ENCODE assay signal across 1 cellular context in the genomic region with DNA sequence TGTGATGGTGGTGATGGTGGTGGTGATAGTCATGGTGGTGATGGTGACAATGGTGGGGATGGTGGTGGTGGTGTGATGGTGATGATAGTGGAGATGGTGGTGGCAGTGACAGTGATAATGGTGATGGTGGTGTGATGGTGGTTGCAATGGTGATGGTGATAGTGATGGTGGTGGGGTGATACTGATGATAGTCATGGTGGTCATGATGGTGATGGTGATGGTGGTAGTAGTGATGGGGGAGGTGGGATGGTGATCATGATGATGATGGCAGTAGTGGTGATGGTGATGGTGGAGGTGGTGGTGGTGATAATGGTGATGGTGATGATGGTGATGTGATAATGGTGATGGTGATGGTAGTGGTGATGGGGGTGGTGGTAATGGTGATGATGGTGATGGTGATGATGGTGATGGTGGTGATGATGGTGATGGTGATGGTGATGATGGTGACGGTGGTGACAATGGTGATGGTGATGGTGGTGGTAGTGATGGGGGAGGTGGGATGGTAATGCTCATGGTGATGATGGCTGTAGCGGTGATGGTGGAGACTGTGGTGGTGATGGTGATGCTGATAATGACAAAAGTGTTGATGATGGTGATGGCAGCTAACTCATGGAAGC.
TF ChIP-seq lines count a peak whose summit lies in the region.

No MANE protein-coding gene starts in this region.

TF ChIP-seq in IMR-90, 13 proteins besides CTCF, POLR2A, EP300 and RAD21 (continued from another document):
- TF ChIP-seq FOS (IDR thresholded peaks at IDR 0.05; ENCODE audit: low read depth, low read length) (no peak), BHLHE40 (IDR thresholded peaks at IDR 0.05; ENCODE audit: low read depth, low read length) (no peak), MAZ (IDR thresholded peaks at IDR 0.05; ENCODE audit: borderline replicate concordance, low read depth, low read length) (no peak), CHD1 (IDR thresholded peaks at IDR 0.05; ENCODE audit: low read depth, low read length) (no peak), MAFK (IDR thresholded peaks at IDR 0.05; ENCODE audit: low read depth, low read length) (no peak), CEBPB (IDR thresholded peaks at IDR 0.05; ENCODE audit: low read depth, low read length) (no peak), RCOR1 (IDR thresholded peaks at IDR 0.05; ENCODE audit: insufficient replicate concordance, low read length) (no peak)
- TF ChIP-seq, protein P1, sequence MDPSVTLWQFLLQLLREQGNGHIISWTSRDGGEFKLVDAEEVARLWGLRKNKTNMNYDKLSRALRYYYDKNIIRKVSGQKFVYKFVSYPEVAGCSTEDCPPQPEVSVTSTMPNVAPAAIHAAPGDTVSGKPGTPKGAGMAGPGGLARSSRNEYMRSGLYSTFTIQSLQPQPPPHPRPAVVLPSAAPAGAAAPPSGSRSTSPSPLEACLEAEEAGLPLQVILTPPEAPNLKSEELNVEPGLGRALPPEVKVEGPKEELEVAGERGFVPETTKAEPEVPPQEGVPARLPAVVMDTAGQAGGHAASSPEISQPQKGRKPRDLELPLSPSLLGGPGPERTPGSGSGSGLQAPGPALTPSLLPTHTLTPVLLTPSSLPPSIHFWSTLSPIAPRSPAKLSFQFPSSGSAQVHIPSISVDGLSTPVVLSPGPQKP (IDR thresholded peaks at IDR 0.05; ENCODE audit: borderline replicate concordance, low read depth, low read length) = no peak
- TF ChIP-seq, protein P2, sequence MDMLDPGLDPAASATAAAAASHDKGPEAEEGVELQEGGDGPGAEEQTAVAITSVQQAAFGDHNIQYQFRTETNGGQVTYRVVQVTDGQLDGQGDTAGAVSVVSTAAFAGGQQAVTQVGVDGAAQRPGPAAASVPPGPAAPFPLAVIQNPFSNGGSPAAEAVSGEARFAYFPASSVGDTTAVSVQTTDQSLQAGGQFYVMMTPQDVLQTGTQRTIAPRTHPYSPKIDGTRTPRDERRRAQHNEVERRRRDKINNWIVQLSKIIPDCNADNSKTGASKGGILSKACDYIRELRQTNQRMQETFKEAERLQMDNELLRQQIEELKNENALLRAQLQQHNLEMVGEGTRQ (IDR thresholded peaks at IDR 0.05; ENCODE audit: low read depth, low read length) = no peak
